19 cellular contexts compared by ENCODE assay signal in the genomic region with DNA sequence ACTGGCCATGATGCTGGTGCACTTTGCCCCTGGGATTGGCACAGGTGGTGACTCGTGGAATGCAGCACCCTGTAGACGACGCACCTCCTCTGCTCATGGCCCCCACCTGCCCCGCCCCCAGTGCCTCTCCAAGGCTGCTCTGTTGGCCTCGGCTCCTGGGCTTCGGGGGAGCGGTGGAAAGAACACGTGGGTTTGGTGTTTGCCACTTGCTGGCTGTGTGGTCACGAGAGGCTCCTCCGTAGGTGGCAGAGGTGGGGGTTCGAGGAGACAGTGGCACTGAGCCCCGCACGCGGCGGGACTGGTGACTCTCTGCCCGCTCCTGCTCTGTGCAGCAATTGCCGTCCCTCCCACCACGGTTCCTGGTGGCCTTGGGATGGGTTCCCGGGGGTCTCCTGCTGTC.
DNase-seq lines count a peak whose midpoint lies in the region; ATAC-seq, FAIRE-seq and TF ChIP-seq lines count a peak whose summit lies in the region.
"Had no signal": no experiment of that assay in that cellular context is flagged by ENCODE, and none has a peak within 500 bp of the region (broad histone marks: within the 10 kb centered on the region; RNA-seq: fewer than 3 reads in every experiment).

No MANE protein-coding gene starts in this region.

- no peak overlapping the region for H2BK120ac ChIP-seq in H1 (replicated peaks; ENCODE audit: low read depth, low read length)

- no peak for TF ChIP-seq POLR2A in heart left ventricle (IDR thresholded peaks at IDR 0.05)
- no peak for TF ChIP-seq POLR2A in H1 (IDR thresholded peaks at IDR 0.05; ENCODE audit: control extremely low read depth in 1 of 2, low read depth in 2 of 2, low read length in 2 of 2)

- WGBS in heart left ventricle, 4 donors: 91 to 95% (median 93%) methylated on average over 18 to 19 of the region's 19 CpGs
- WGBS in H1 (ENCODE audit: extremely low coverage in 1 of 2, insufficient coverage in 1 of 2, insufficient read length in 1 of 2, insufficient replicate concordance in 2 of 2, low coverage in 1 of 2, low lambda C conversion rate in 2 of 2, missing lambda C conversion rate in 1 of 2), 2 experiments: 95% methylated on average over 19 of the region's 19 CpGs; no CpG with 5 or more reads in 1 of the 2 experiments
- WGBS in aorta, 2 donors: 88 to 92% methylated on average over 17 to 19 of the region's 19 CpGs

- H4K5ac ChIP-seq in H1 (ENCODE audit: insufficient read length, low read depth, low read length): no peak overlapping the region

- no peak overlapping the region for H2BK12ac ChIP-seq in H1 (ENCODE audit: low read depth, low read length)

- CTCF ChIA-PET in H1 (lab: Charles Lee; ENCODE audit: partially characterized antibody): no interaction called here

- no peaks in the 10 kb centered on the region for H3K9me3 ChIP-seq in heart left ventricle
- H3K9me3 ChIP-seq in right atrium auricular region: no peaks in the 10 kb centered on the region
- H3K9me3 ChIP-seq in H1 (ENCODE audit: insufficient read depth in 2 of 2, low read depth in 1 of 2, low read length in 1 of 2): no peaks in the 10 kb centered on the region
- no peaks in the 10 kb centered on the region for H3K9me3 ChIP-seq in aorta (ENCODE audit: control insufficient read depth, low read length)

- no peaks in the 10 kb centered on the region for H3K23me2 ChIP-seq in H1 (ENCODE audit: low read depth, low read length)

- ATAC-seq in heart left ventricle (peak in 1 of 4 donors; percentile 15), aorta (ENCODE audit: low FRiP score) (no peak), HG03135 (IDR thresholded peaks at IDR 0.05; ENCODE audit: unreplicated experiment) (no peak)
- ATAC-seq: GM23338 had no signal

- no peak overlapping the region for H3K14ac ChIP-seq in H1 (ENCODE audit: insufficient read length)

- H2BK20ac ChIP-seq in H1 (ENCODE audit: low read length): no peak overlapping the region

- no peak overlapping the region for H2BK15ac ChIP-seq in H1 (ENCODE audit: low read length)

- no peak for TF ChIP-seq CTCF in heart left ventricle (IDR thresholded peaks at IDR 0.05)
- no peak for TF ChIP-seq CTCF in right atrium auricular region (IDR thresholded peaks at IDR 0.05)
- TF ChIP-seq CTCF in H1 (IDR thresholded peaks at IDR 0.05; ENCODE audit: control extremely low read depth in 1 of 3, insufficient read depth in 1 of 3, low read depth in 1 of 3, low read length in 3 of 3): no peak

- H3K27me3 ChIP-seq in heart left ventricle (no peaks in the 10 kb centered on the region), right atrium auricular region (no peaks in the 10 kb centered on the region), H1 (replicated peaks in 1 of 4; ENCODE audit: control insufficient read depth in 3 of 4, extremely low read depth in 1 of 4, insufficient read depth in 3 of 4, low read length in 3 of 4) (no peaks in the 10 kb centered on the region), aorta (ENCODE audit: control insufficient read depth in 1 of 2, insufficient read depth in 2 of 2, low read length in 1 of 2) (no peaks in the 10 kb centered on the region)

- no peak overlapping the region for H2AFZ ChIP-seq in H1 (ENCODE audit: low read length)
- H2AFZ ChIP-seq: GM23338, PC-9 had no signal

- H3K79me2 ChIP-seq in H1 (ENCODE audit: control insufficient read depth in 1 of 2, insufficient read depth in 2 of 2, low read length in 2 of 2): no peaks in the 10 kb centered on the region

- no peaks in the 10 kb centered on the region; the same call in 1 of the 2 replicates for H3K79me1 ChIP-seq in H1 (ENCODE audit: low read depth, low read length)

- no peak for TF ChIP-seq RAD21 in H1 (IDR thresholded peaks at IDR 0.05 in 1 of 2, conservative IDR thresholded peaks at IDR 0.05 in 1 of 2; ENCODE audit: low read depth in 2 of 2, low read length in 2 of 2)

- TF ChIP-seq EP300 in H1 (IDR thresholded peaks at IDR 0.05; ENCODE audit: borderline replicate concordance in 1 of 2, low read depth in 2 of 2, low read length in 2 of 2): no peak

- FAIRE-seq in H1 (lab: Jason Lieb, UNC): no peak
- FAIRE-seq: GM12892 had no signal

- H3K23ac ChIP-seq in H1 (ENCODE audit: insufficient read length): no peak overlapping the region

- H4K91ac ChIP-seq in H1 (replicated peaks; ENCODE audit: insufficient read length, low read length): no peak overlapping the region

- POLR2A ChIA-PET in H1 (lab: Charles Lee; ENCODE audit: partially characterized antibody): no interaction called here

- no peak overlapping the region for H3K18ac ChIP-seq in H1 (ENCODE audit: extremely low read depth, low read length)

- peak in 3 of 5 donors; percentile 18 to 51 (median 18) for DNase-seq in heart left ventricle
- no peak for DNase-seq in right atrium auricular region (ENCODE audit: low spot score)
- no peak for DNase-seq in H1 (ENCODE audit: low read depth in 1 of 2, low spot score in 2 of 2)
- DNase-seq in mucosa of gallbladder (ENCODE audit: low spot score): peak; percentile 46
- DNase-seq in aorta: peak; percentile 43 to 74
- DNase-seq in activated CD4-positive, alpha-beta T cell treated with anti-CD3 and anti-CD28 coated beads, Interleukin-2, amount 50 U/mL, for 4 hours: no peak
- DNase-seq in superior temporal gyrus (ENCODE audit: extremely low spot score): no peak
- DNase-seq: C1 segment of cervical spinal cord, DMS 273 treated with DMSO at 0.1 percent for 48 hours, GF-D8, NCI-H146, NCI-H2081, NCI-H510A treated with DMSO at 0.1 percent for 48 hours, NCI-H82, PC-9 had no signal

- H4K20me1 ChIP-seq in H1 (replicated peaks in 1 of 2; ENCODE audit: control insufficient read depth in 1 of 2, insufficient read depth in 2 of 2, low read length in 2 of 2): peaks cover 2% of the 10 kb centered on the region in 2 experiments

- no peak overlapping the region for H3K4ac ChIP-seq in H1 (replicated peaks; ENCODE audit: insufficient read length, low read depth, low read length)

- peak overlapping the region; percentile 5; the same call in 1 of the 2 replicates for H4K8ac ChIP-seq in H1 (ENCODE audit: extremely low read depth, insufficient read depth, low read length)

- H3K9ac ChIP-seq in H1 (replicated peaks in 1 of 4; ENCODE audit: extremely low read depth in 1 of 4, low read depth in 3 of 4, low read length in 3 of 4): no peak overlapping the region
- H3K9ac ChIP-seq: KMS-11 had no signal

- no peak overlapping the region for H2BK5ac ChIP-seq in H1 (ENCODE audit: low read depth, low read length)

- intact Hi-C loops in heart left ventricle (cut with DNase I) (no loop called here), aorta (cut with DNase I) (no loop called here)

- H3K56ac ChIP-seq in H1 (replicated peaks; ENCODE audit: insufficient read length, low read depth, low read length): no peak overlapping the region

- H3K4me3 ChIP-seq in heart left ventricle (no peak overlapping the region), right atrium auricular region (no peak overlapping the region), H1 (ENCODE audit: extremely low read depth in 1 of 4, insufficient read depth in 2 of 4, low read depth in 3 of 4, low read length in 4 of 4) (no peak overlapping the region), aorta (ENCODE audit: low read length in 2 of 2) (no peak overlapping the region)
- H3K4me3 ChIP-seq: GM23338, PC-9 had no signal

- H3K4me2 ChIP-seq in H1 (ENCODE audit: insufficient read depth in 1 of 2, low read depth in 2 of 2, low read length in 2 of 2): no peak overlapping the region
- H3K4me2 ChIP-seq: GM23338, KMS-11, PC-9 had no signal

- no peak overlapping the region for H2AK5ac ChIP-seq in H1 (ENCODE audit: low read depth, low read length)

- H3K36me3 ChIP-seq in heart left ventricle (peaks cover 0 to 76% (median 52%) of the 10 kb centered on the region in 9 donors), right atrium auricular region (peaks cover 42% of the 10 kb centered on the region), H1 (ENCODE audit: control insufficient read depth in 2 of 4, insufficient read depth in 4 of 4, low read length in 3 of 4) (peaks cover 11 to 28% (median 20%) of the 10 kb centered on the region in 4 experiments; a peak in 6 of 8 replicates), aorta (ENCODE audit: control insufficient read depth in 1 of 2, insufficient read depth in 2 of 2, low read length in 1 of 2) (peaks cover 0 to 2% of the 10 kb centered on the region in 2 donors)

- H3K27ac ChIP-seq in heart left ventricle (no peak overlapping the region), right atrium auricular region (no peak overlapping the region), H1 (ENCODE audit: low read depth, low read length) (no peak overlapping the region), aorta (ENCODE audit: low read depth in 1 of 2, low read length in 2 of 2) (no peak overlapping the region)
- H3K27ac ChIP-seq: KMS-11, PC-9 had no signal

- H3K4me1 ChIP-seq in heart left ventricle (peaks cover 0 to under 1% (median 0%) of the 10 kb centered on the region in 12 donors), right atrium auricular region (no peaks in the 10 kb centered on the region), H1 (replicated peaks in 1 of 4; ENCODE audit: control insufficient read depth in 3 of 4, insufficient read depth in 4 of 4, low read length in 3 of 4) (no peaks in the 10 kb centered on the region), aorta (ENCODE audit: control insufficient read depth in 1 of 2, insufficient read depth in 2 of 2, low read length in 2 of 2) (no peaks in the 10 kb centered on the region)

TF ChIP-seq in H1, 55 proteins besides CTCF, POLR2A, EP300 and RAD21:
- TF ChIP-seq SIRT6 (IDR thresholded peaks at IDR 0.05; ENCODE audit: low read length) (no peak), RNF2 (IDR thresholded peaks at IDR 0.05; ENCODE audit: borderline replicate concordance, low read depth, low read length, missing control alignments, poor library complexity, severe bottlenecking) (no peak), EGR1 (IDR thresholded peaks at IDR 0.05; ENCODE audit: borderline replicate concordance, low read depth, low read length) (no peak), BRCA1 (IDR thresholded peaks at IDR 0.05; ENCODE audit: low read depth, low read length) (no peak), ATF3 (IDR thresholded peaks at IDR 0.05; ENCODE audit: insufficient read depth, low read depth, low read length) (no peak), SRF (IDR thresholded peaks at IDR 0.05; ENCODE audit: low read depth, low read length) (no peak), CREB1 (IDR thresholded peaks at IDR 0.05) (no peak), TAF7 (optimal IDR thresholded peaks at IDR 0.05; ENCODE audit: borderline replicate concordance, low read depth, low read length) (no peak), SIX5 (IDR thresholded peaks at IDR 0.05; ENCODE audit: low read depth, low read length) (no peak), SIN3A (conservative IDR thresholded peaks at IDR 0.05 in 1 of 2, IDR thresholded peaks at IDR 0.05 in 1 of 2; ENCODE audit: low read depth in 1 of 2, low read length in 2 of 2) (no peak), SP2 (IDR thresholded peaks at IDR 0.05; ENCODE audit: low read length) (no peak), TCF12 (IDR thresholded peaks at IDR 0.05; ENCODE audit: low read depth, low read length) (no peak), YY1 (IDR thresholded peaks at IDR 0.05; ENCODE audit: low read depth, low read length) (no peak)

Comparison
In these comparisons a context has a peak if more than half of its experiments do, and no peak if none do; other contexts are left out.
1. DNase-seq: peak in heart left ventricle (3 of 5), mucosa of gallbladder (single experiment) and aorta (2 of 2); none in right atrium auricular region (single experiment), H1 (0 of 2), activated CD4-positive, alpha-beta T cell treated with anti-CD3 and anti-CD28 coated beads, Interleukin-2, amount 50 U/mL, for 4 hours (0 of 2) and superior temporal gyrus (single experiment).